ENCODE assay signal across 9 cellular contexts in genomic region chr1:36389960-36390359, GRCh38. TPM values are rescaled to one million over a fixed set of nuclear protein-coding genes. Genes with fewer than 3 reads are reported as not detected.
A peak's percentile ranks its signal among the peaks of the same experiment; 100 is the strongest.
DNase-seq lines count a peak whose midpoint lies in the region; FAIRE-seq and TF ChIP-seq lines count a peak whose summit lies in the region.
"Had no signal": no experiment of that assay in that cellular context is flagged by ENCODE, and none has a peak within 500 bp of the region (broad histone marks: within the 10 kb centered on the region; RNA-seq: fewer than 3 reads in every experiment).

No MANE protein-coding gene starts in this region.

- peaks cover 32% of the 10 kb centered on the region for H3F3A ChIP-seq in MM.1S (ENCODE audit: insufficient read depth, low read length)
- peaks cover 21% of the 10 kb centered on the region for H3F3A ChIP-seq in smooth muscle cell (ENCODE audit: low read depth)

- H4K20me1 ChIP-seq in MM.1S (ENCODE audit: insufficient read depth, low read length) (no peaks in the 10 kb centered on the region), smooth muscle cell (ENCODE audit: low read depth) (peaks cover 3% of the 10 kb centered on the region)

- H3K79me2 ChIP-seq in MM.1S (ENCODE audit: low read length) (peaks cover 16% of the 10 kb centered on the region), smooth muscle cell (ENCODE audit: low read depth) (peaks cover 17% of the 10 kb centered on the region)

- H2AFZ ChIP-seq in MM.1S (ENCODE audit: low read length) (no peak overlapping the region), smooth muscle cell (ENCODE audit: low read depth) (no peak overlapping the region)

- no peak for TF ChIP-seq POLR2A in GM12892 (IDR thresholded peaks at IDR 0.05; ENCODE audit: low read depth, low read length)
- TF ChIP-seq POLR2A in uterus (IDR thresholded peaks at IDR 0.05): no peak

- H3K27me3 Mint-ChIP-seq in chondrocyte (ENCODE audit: low read depth): no peaks in the 10 kb centered on the region

- H3K36me3 Mint-ChIP-seq in chondrocyte (ENCODE audit: low read depth): peaks cover 20% of the 10 kb centered on the region

- peaks cover 36% of the 10 kb centered on the region for H3K4me1 Mint-ChIP-seq in chondrocyte (ENCODE audit: low read depth)

- WGBS in smooth muscle cell (ENCODE audit: low lambda C conversion rate): 91% methylated on average over 1 of the region's 1 CpG

- no peaks in the 10 kb centered on the region for H3K9me2 ChIP-seq in MM.1S (replicated peaks; ENCODE audit: insufficient read depth, low read length)

- H3K4me3 ChIP-seq in MM.1S (ENCODE audit: low read length): no peak overlapping the region
- H3K4me3 ChIP-seq in smooth muscle cell: no peak overlapping the region
- H3K4me3 ChIP-seq in uterus: no peak overlapping the region

- no peaks in the 10 kb centered on the region for H3K9me3 Mint-ChIP-seq in chondrocyte (ENCODE audit: low read depth)

- no peak overlapping the region for H3K9ac ChIP-seq in MM.1S (ENCODE audit: low read length)
- no peak overlapping the region for H3K9ac ChIP-seq in smooth muscle cell (ENCODE audit: low read depth)

- peak overlapping the region; percentile 26; the same call in 1 of the 2 replicates for H3K27ac ChIP-seq in MM.1S (ENCODE audit: low read length)
- H3K27ac ChIP-seq in smooth muscle cell (ENCODE audit: low read depth): peak overlapping the region; percentile 99
- peak overlapping the region in 1 of 2 donors; percentile 99 for H3K27ac ChIP-seq in uterus

- H3K27me3 ChIP-seq in MM.1S (replicated peaks; ENCODE audit: insufficient read depth, low read length) (no peaks in the 10 kb centered on the region), smooth muscle cell (ENCODE audit: low read depth) (no peaks in the 10 kb centered on the region), uterus (no peaks in the 10 kb centered on the region)

- FAIRE-seq in GM12892 (lab: Jason Lieb, UNC): peak; percentile 89

- TF ChIP-seq CTCF in MM.1S (IDR thresholded peaks at IDR 0.05; ENCODE audit: low read length) (no peak), chondrocyte (IDR thresholded peaks at IDR 0.05) (no peak), smooth muscle cell (IDR thresholded peaks at IDR 0.05; ENCODE audit: borderline replicate concordance, insufficient read depth, poor library complexity, severe bottlenecking) (no peak), uterus (IDR thresholded peaks at IDR 0.05) (no peak)

- H3K27ac Mint-ChIP-seq in chondrocyte (ENCODE audit: unreplicated experiment): peak overlapping the region; percentile 87

- DNase-seq in GM12892 (ENCODE audit: insufficient read length) (no peak), MM.1S (no peak), chondrocyte (ENCODE audit: low spot score) (no peak), smooth muscle cell (lab: John Stamatoyannopoulos, UW; ENCODE audit: unreplicated experiment) (no peak), uterus (no peak), NCI-H524 (lab: John Stamatoyannopoulos, UW) (no peak)
- no peak for DNase-seq in activated CD4-positive, CD25-positive, alpha-beta regulatory T cell treated with anti-CD3 and anti-CD28 coated beads, Interleukin-2, amount 50 U/mL, for 72 hours
- DNase-seq: DMS153, NCI-H69 had no signal

- no peaks in the 10 kb centered on the region for H3K9me3 ChIP-seq in MM.1S (replicated peaks; ENCODE audit: insufficient read depth, low read length)
- H3K9me3 ChIP-seq in smooth muscle cell (replicated peaks; ENCODE audit: low read depth): no peaks in the 10 kb centered on the region
- no peaks in the 10 kb centered on the region for H3K9me3 ChIP-seq in uterus

- H3K36me3 ChIP-seq in MM.1S (replicated peaks; ENCODE audit: insufficient read depth, low read length) (no peaks in the 10 kb centered on the region), smooth muscle cell (ENCODE audit: low read depth) (no peaks in the 10 kb centered on the region), uterus (no peaks in the 10 kb centered on the region)

- H3K4me1 ChIP-seq in MM.1S (ENCODE audit: low read length): peaks cover 30% of the 10 kb centered on the region
- peaks cover 17% of the 10 kb centered on the region for H3K4me1 ChIP-seq in smooth muscle cell (ENCODE audit: low read depth)
- peaks cover 6 to 15% of the 10 kb centered on the region in 2 donors for H3K4me1 ChIP-seq in uterus

- intact Hi-C loops in uterus (cut with DNase I; ENCODE audit: low total_unique reads): no loop called here

- no peak overlapping the region for H3K4me3 Mint-ChIP-seq in chondrocyte (ENCODE audit: unreplicated experiment)

- H3K4me2 ChIP-seq in MM.1S (ENCODE audit: low read depth, low read length) (no peak overlapping the region), smooth muscle cell (no peak overlapping the region)

RNA-seq across cellular contexts. Expression of gene STK40, which starts 4.2 kb away (rescaled TPM):
- polyA plus RNA-seq in GM12892 (2012; ENCODE audit: missing spikeins): 14.4 TPM
- 42.6 to 63.7 TPM (median 59.9 TPM) in 3 replicates for total RNA-seq in chondrocyte
- total RNA-seq in smooth muscle cell: 7.2 and 8.4 TPM in 2 replicates
- 18.8 and 28.3 TPM in 2 replicates for polyA plus RNA-seq in smooth muscle cell
- 10 to 100 TPM; 19.1 to 84.5 (median 44.0) TPM for total RNA-seq in uterus

RNA-seq across cellular contexts. Expression of gene LSM10, which starts 7.7 kb away (rescaled TPM):
- 35.5 TPM for polyA plus RNA-seq in GM12892 (2012; ENCODE audit: missing spikeins)
- total RNA-seq in chondrocyte (45.0 to 47.3 TPM (median 45.7 TPM) in 3 replicates), smooth muscle cell (6.9 and 12.2 TPM in 2 replicates), uterus (10 to 100 TPM in 2 of 4 donors, 1 to 10 TPM in 2; 3.7 to 48.1 (median 15.1) TPM)
- 59.4 and 72.9 TPM in 2 replicates for polyA plus RNA-seq in smooth muscle cell
